14 cellular contexts compared by ENCODE assay signal in the genomic region with DNA sequence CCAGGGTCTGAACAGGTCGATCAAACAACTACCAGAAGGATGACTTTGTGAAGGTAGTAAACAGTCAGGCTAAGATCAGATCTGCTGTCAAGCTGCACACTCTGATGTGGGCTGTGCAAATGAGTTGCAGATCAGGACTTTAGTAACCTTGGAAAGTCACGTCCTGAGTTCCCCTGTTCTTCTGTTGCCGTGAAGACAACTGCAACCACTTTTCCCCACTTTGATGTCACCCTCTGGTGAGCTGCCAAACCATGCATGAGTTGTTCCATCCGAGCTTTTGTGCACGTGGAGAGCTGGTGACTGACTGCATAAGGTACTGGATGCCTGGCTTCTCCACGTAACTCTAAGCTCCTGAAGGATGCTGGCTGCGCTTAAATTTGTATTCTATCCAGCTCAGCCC.
A peak's percentile ranks its signal among the peaks of the same experiment; 100 is the strongest.
DNase-seq lines count a peak whose midpoint lies in the region; ATAC-seq, FAIRE-seq and TF ChIP-seq lines count a peak whose summit lies in the region.
"Had no signal": no experiment of that assay in that cellular context is flagged by ENCODE, and none has a peak within 500 bp of the region (broad histone marks: within the 10 kb centered on the region; RNA-seq: fewer than 3 reads in every experiment).

No MANE protein-coding gene starts in this region.

- FAIRE-seq in HepG2 (lab: Jason Lieb, UNC): no peak

- intact Hi-C loops in CD8-positive, alpha-beta T cell (cut with DNase I, micrococcal nuclease): no loop called here
- intact Hi-C loops in HepG2 (cut with micrococcal nuclease; ENCODE audit: unreplicated experiment): no loop called here

- no peak overlapping the region for H3K14ac ChIP-seq in trophoblast cell (ENCODE audit: low read length)

- no peak for TF ChIP-seq POLR2A in HepG2 (IDR thresholded peaks at IDR 0.05; ENCODE audit: insufficient read depth in 1 of 2, low read depth in 2 of 2, low read length in 2 of 2)

- H3K4me2 ChIP-seq in HepG2 (ENCODE audit: low read depth, low read length) (no peak overlapping the region), trophoblast cell (ENCODE audit: low read length) (no peak overlapping the region)

- ATAC-seq in CD8-positive, alpha-beta T cell: peak; percentile 64
- ATAC-seq in activated naive CD8-positive, alpha-beta T cell treated with anti-CD3 and anti-CD28 coated beads, Interleukin-2, amount 10 ng/mL, durations not matched to agents 7 days and 5 days (ENCODE audit: low read depth): peak; percentile 41
- ATAC-seq in GM18511 (IDR thresholded peaks at IDR 0.05; ENCODE audit: unreplicated experiment) (no peak), HepG2 (no peak), GM21367 (IDR thresholded peaks at IDR 0.05; ENCODE audit: unreplicated experiment) (no peak)
- ATAC-seq: gastroesophageal sphincter had no signal

- H3K79me1 ChIP-seq in trophoblast cell (ENCODE audit: low read length): no peaks in the 10 kb centered on the region

- no peak for TF ChIP-seq EP300 in HepG2 (IDR thresholded peaks at IDR 0.05; ENCODE audit: low read depth in 2 of 2, low read length in 2 of 2)
- TF ChIP-seq EP300 in HepG2 (CRISPR knock-in tag; IDR thresholded peaks at IDR 0.05; ENCODE audit: borderline replicate concordance): no peak

- peaks cover 25% of the 10 kb centered on the region for H3K4me1 Mint-ChIP-seq in CD8-positive, alpha-beta T cell (ENCODE audit: low read depth)
- peaks cover 5% of the 10 kb centered on the region for H3K4me1 Mint-ChIP-seq in activated naive CD8-positive, alpha-beta T cell treated with anti-CD3 and anti-CD28 coated beads, Interleukin-2, amount 10 ng/mL, durations not matched to agents 7 days and 5 days

- H2AFZ ChIP-seq in HepG2 (ENCODE audit: low read length) (no peak overlapping the region), trophoblast cell (ENCODE audit: insufficient read depth, low read length, poor library complexity) (no peak overlapping the region)

- no peaks in the 10 kb centered on the region for H3K36me3 ChIP-seq in CD8-positive, alpha-beta T cell (ENCODE audit: insufficient read depth, low read length)
- no peaks in the 10 kb centered on the region for H3K36me3 ChIP-seq in HepG2 (replicated peaks in 1 of 2; ENCODE audit: control insufficient read depth in 1 of 2, insufficient read depth in 2 of 2, low read length in 2 of 2)
- H3K36me3 ChIP-seq in trophoblast cell (ENCODE audit: control insufficient read depth in 1 of 2, insufficient read depth in 2 of 2, low read length in 2 of 2): no peaks in the 10 kb centered on the region
- H3K36me3 ChIP-seq: gastroesophageal sphincter, ovary had no signal

- H3K27ac ChIP-seq in CD8-positive, alpha-beta T cell (ENCODE audit: low read depth, low read length): no peak overlapping the region
- H3K27ac ChIP-seq in HepG2 (ENCODE audit: extremely low read length, insufficient read depth, low read length) (no peak overlapping the region), trophoblast cell (ENCODE audit: low read depth, low read length) (no peak overlapping the region)
- H3K27ac ChIP-seq: gastroesophageal sphincter, ovary, SK-N-MC had no signal

- peaks cover 2% of the 10 kb centered on the region for H3K9me3 ChIP-seq in CD8-positive, alpha-beta T cell (ENCODE audit: low read length)
- H3K9me3 ChIP-seq in HepG2 (ENCODE audit: low read length): peaks cover 4% of the 10 kb centered on the region; the same call in 1 of the 2 replicates
- H3K9me3 ChIP-seq in trophoblast cell (ENCODE audit: insufficient read depth, low read depth, low read length): peaks cover 1% of the 10 kb centered on the region
- H3K9me3 ChIP-seq: gastroesophageal sphincter, ovary had no signal

- H2BK5ac ChIP-seq in trophoblast cell (ENCODE audit: low read depth, low read length, poor library complexity): no peak overlapping the region

- H3K4ac ChIP-seq in trophoblast cell (ENCODE audit: low read depth, low read length): no peak overlapping the region

- peaks cover 2% of the 10 kb centered on the region for H3K9me3 Mint-ChIP-seq in CD8-positive, alpha-beta T cell
- peaks cover 8% of the 10 kb centered on the region for H3K9me3 Mint-ChIP-seq in activated naive CD8-positive, alpha-beta T cell treated with anti-CD3 and anti-CD28 coated beads, Interleukin-2, amount 10 ng/mL, durations not matched to agents 7 days and 5 days

- BruUV-seq in HepG2 (replicated peaks; lab: Mats Ljungman, UMichigan): no TSS peak

- 16% methylated on average over 6 of the region's 7 CpGs for WGBS in HepG2 (ENCODE audit: low lambda C conversion rate)
- WGBS in trophoblast cell (ENCODE audit: extremely low coverage, insufficient coverage, insufficient read length): no CpG with 5 or more reads among the region's 7 CpGs

- H3K23ac ChIP-seq in trophoblast cell (ENCODE audit: low read length): no peak overlapping the region

- H3K18ac ChIP-seq in trophoblast cell (ENCODE audit: low read length): no peak overlapping the region

- H2AK5ac ChIP-seq in trophoblast cell (ENCODE audit: low read length): no peak overlapping the region

- H3K79me2 ChIP-seq in HepG2 (ENCODE audit: insufficient read depth, low read length) (no peaks in the 10 kb centered on the region), trophoblast cell (ENCODE audit: control insufficient read depth, insufficient read depth, low read length, poor library complexity) (no peaks in the 10 kb centered on the region)

- H2BK12ac ChIP-seq in trophoblast cell (ENCODE audit: low read length): no peak overlapping the region

- H2BK120ac ChIP-seq in trophoblast cell (ENCODE audit: insufficient read depth, low read length, poor library complexity): no peak overlapping the region

- H3K27me3 Mint-ChIP-seq in CD8-positive, alpha-beta T cell (ENCODE audit: low read depth): no peaks in the 10 kb centered on the region
- H3K27me3 Mint-ChIP-seq in activated naive CD8-positive, alpha-beta T cell treated with anti-CD3 and anti-CD28 coated beads, Interleukin-2, amount 10 ng/mL, durations not matched to agents 7 days and 5 days: no peaks in the 10 kb centered on the region

- H3K27me3 ChIP-seq in CD8-positive, alpha-beta T cell (ENCODE audit: insufficient read depth, low read length): no peaks in the 10 kb centered on the region
- H3K27me3 ChIP-seq in HepG2 (ENCODE audit: control insufficient read depth in 1 of 2, insufficient read depth in 2 of 2, low read length in 2 of 2) (no peaks in the 10 kb centered on the region), trophoblast cell (ENCODE audit: insufficient read depth, low read length) (no peaks in the 10 kb centered on the region)
- H3K27me3 ChIP-seq: gastroesophageal sphincter, ovary had no signal

- peak in 2 of 7 experiments; percentile 8 to 33 for DNase-seq in CD8-positive, alpha-beta T cell
- DNase-seq in HS-5 (ENCODE audit: low read depth): peak; percentile 24
- DNase-seq in activated naive CD8-positive, alpha-beta T cell treated with anti-CD3 and anti-CD28 coated beads, Interleukin-2, amount 10 ng/mL, durations not matched to agents 7 days and 5 days: no peak
- DNase-seq in stimulated activated CD4-positive, alpha-beta T cell treated with anti-CD3 and anti-CD28 coated beads, Interleukin-15, amount 100 ng/mL, for 24 hours: peak; percentile 71
- no peak for DNase-seq in HepG2 (ENCODE audit: low spot score)
- no peak for DNase-seq in trophoblast cell
- DNase-seq: caudate nucleus, COR-L47, ovary had no signal

- in situ Hi-C loops in HepG2 (cut with HindIII; ENCODE audit: extremely low pct_ligation_motif_present, low pct_unique_long_range_greater_than_20kb): no loop called here

- TF ChIP-seq RAD21 in HepG2 (CRISPR knock-in tag; IDR thresholded peaks at IDR 0.05): no peak

- no peaks in the 10 kb centered on the region for H4K20me1 ChIP-seq in HepG2 (ENCODE audit: insufficient read depth, low read length)

- POLR2A ChIA-PET in CD8-positive, alpha-beta T cell (lab: Charles Lee): interaction anchor here (0.9 to 1.3 kb wide), 3 partner anchors 16 to 1414 kb away, joined by 3 read pairs; no protein-coding TSS in a partner anchor
- POLR2A ChIA-PET in activated naive CD8-positive, alpha-beta T cell treated with anti-CD3 and anti-CD28 coated beads, Interleukin-2, amount 10 ng/mL, durations not matched to agents 7 days and 5 days (lab: Charles Lee): no interaction called here
- POLR2A ChIA-PET in HepG2 (lab: Yijun Ruan, JAX): no interaction called here

- no peaks in the 10 kb centered on the region for H3K36me3 Mint-ChIP-seq in CD8-positive, alpha-beta T cell
- peaks cover 14% of the 10 kb centered on the region for H3K36me3 Mint-ChIP-seq in activated naive CD8-positive, alpha-beta T cell treated with anti-CD3 and anti-CD28 coated beads, Interleukin-2, amount 10 ng/mL, durations not matched to agents 7 days and 5 days

- H3K4me3 Mint-ChIP-seq in CD8-positive, alpha-beta T cell: no peak overlapping the region
- H3K4me3 Mint-ChIP-seq in activated naive CD8-positive, alpha-beta T cell treated with anti-CD3 and anti-CD28 coated beads, Interleukin-2, amount 10 ng/mL, durations not matched to agents 7 days and 5 days: no peak overlapping the region

- H3K4me1 ChIP-seq in CD8-positive, alpha-beta T cell (ENCODE audit: insufficient read depth, low read length): peaks cover 20% of the 10 kb centered on the region
- H3K4me1 ChIP-seq in HepG2 (ENCODE audit: insufficient read depth, low read length) (no peaks in the 10 kb centered on the region), trophoblast cell (ENCODE audit: control insufficient read depth in 1 of 2, insufficient read depth in 2 of 2, low read length in 2 of 2) (no peaks in the 10 kb centered on the region)
- H3K4me1 ChIP-seq: gastroesophageal sphincter had no signal

- no peak overlapping the region for H4K8ac ChIP-seq in trophoblast cell (ENCODE audit: low read depth, low read length)

- CTCF ChIA-PET in CD8-positive, alpha-beta T cell (lab: Charles Lee): interaction anchor here (1.3 kb wide), 1 partner anchor 17 kb away, joined by 4 read pairs; no protein-coding TSS in a partner anchor
- CTCF ChIA-PET in HepG2 (lab: Yijun Ruan, JAX; ENCODE audit: low intra/inter-chr PET ratio, low total read pairs): no interaction called here

- no peak overlapping the region for H4K12ac ChIP-seq in trophoblast cell (ENCODE audit: low read depth, low read length)

- no peak for TF ChIP-seq CTCF in CD8-positive, alpha-beta T cell (IDR thresholded peaks at IDR 0.05)
- TF ChIP-seq CTCF in HepG2 (CRISPR knock-in tag; IDR thresholded peaks at IDR 0.05): no peak

- H3K27ac Mint-ChIP-seq in CD8-positive, alpha-beta T cell: peak overlapping the region; percentile 16
- no peak overlapping the region for H3K27ac Mint-ChIP-seq in activated naive CD8-positive, alpha-beta T cell treated with anti-CD3 and anti-CD28 coated beads, Interleukin-2, amount 10 ng/mL, durations not matched to agents 7 days and 5 days

- no peak overlapping the region for H4K91ac ChIP-seq in trophoblast cell (ENCODE audit: low read depth, low read length)

- H3K9ac ChIP-seq in HepG2 (ENCODE audit: insufficient read depth, low read depth, low read length) (no peak overlapping the region), trophoblast cell (ENCODE audit: low read length) (no peak overlapping the region)

- no peak overlapping the region for H3K4me3 ChIP-seq in CD8-positive, alpha-beta T cell (ENCODE audit: low read depth, low read length)
- H3K4me3 ChIP-seq in HepG2 (replicated peaks in 1 of 3; ENCODE audit: insufficient read depth in 1 of 3, low read depth in 2 of 3, low read length in 3 of 3) (no peak overlapping the region), trophoblast cell (ENCODE audit: low read depth, low read length) (no peak overlapping the region)
- H3K4me3 ChIP-seq: gastroesophageal sphincter, lung, ovary, SK-N-MC had no signal

Comparison
In these comparisons a context has a peak if more than half of its experiments do, and no peak if none do; other contexts are left out.
1. ATAC-seq: peak in CD8-positive, alpha-beta T cell (single experiment) and activated naive CD8-positive, alpha-beta T cell treated with anti-CD3 and anti-CD28 coated beads, Interleukin-2, amount 10 ng/mL, durations not matched to agents 7 days and 5 days (single experiment); none in GM18511 (single experiment), HepG2 (single experiment) and GM21367 (single experiment).
2. DNase-seq: peak in HS-5 (single experiment) and stimulated activated CD4-positive, alpha-beta T cell treated with anti-CD3 and anti-CD28 coated beads, Interleukin-15, amount 100 ng/mL, for 24 hours (single experiment); none in activated naive CD8-positive, alpha-beta T cell treated with anti-CD3 and anti-CD28 coated beads, Interleukin-2, amount 10 ng/mL, durations not matched to agents 7 days and 5 days (single experiment), HepG2 (single experiment) and trophoblast cell (0 of 2).